In genomic region chr5:14190194-14191164, GRCh38 we compare ENCODE assay signal across 8 cellular contexts. TPM values are rescaled to one million over a fixed set of nuclear protein-coding genes. Genes with fewer than 3 reads are reported as not detected.
DNase-seq lines count a peak whose midpoint lies in the region; ATAC-seq, FAIRE-seq and TF ChIP-seq lines count a peak whose summit lies in the region.

No MANE protein-coding gene starts in this region.

- CTCF ChIA-PET in T-cell (lab: Charles Lee): interaction anchor here in 1 of 2 donors (0.7 kb wide), 1 partner anchor 78 kb away, joined by 4 read pairs; no protein-coding TSS in a partner anchor

- POLR2A ChIA-PET in T-cell (lab: Charles Lee): no interaction called here

- peak overlapping the region; percentile 6 for H3K27ac Mint-ChIP-seq in progenitor cell of endocrine pancreas
- H3K27ac Mint-ChIP-seq in T-cell: peak overlapping the region in 1 of 2 donors; percentile 44

- H3K4me3 Mint-ChIP-seq in progenitor cell of endocrine pancreas (ENCODE audit: low read depth): no peak overlapping the region
- H3K4me3 Mint-ChIP-seq in T-cell: no peak overlapping the region

- no peak for FAIRE-seq in D721Med (lab: Jason Lieb, UNC)

- ATAC-seq in T-cell (replicated peaks in 1 of 4) (no peak), HG02642 (IDR thresholded peaks at IDR 0.05; ENCODE audit: poor library complexity, unreplicated experiment) (no peak)

- TF ChIP-seq CTCF in fibroblast of mammary gland (conservative IDR thresholded peaks at IDR 0.05; ENCODE audit: control insufficient read depth, insufficient read depth, low read depth, low read length) (no peak), progenitor cell of endocrine pancreas (IDR thresholded peaks at IDR 0.05; ENCODE audit: unreplicated experiment) (no peak), D721Med (IDR thresholded peaks at IDR 0.05; ENCODE audit: insufficient read depth, missing control alignments) (no peak)

- no peak overlapping the region for H3K4me3 ChIP-seq in fibroblast of mammary gland (ENCODE audit: control insufficient read depth, low read depth, low read length)

- H3K9me3 Mint-ChIP-seq in progenitor cell of endocrine pancreas (ENCODE audit: low read depth) (no peaks in the 10 kb centered on the region), T-cell (no peaks in the 10 kb centered on the region)

- H3K27me3 Mint-ChIP-seq in progenitor cell of endocrine pancreas (no peaks in the 10 kb centered on the region), T-cell (peaks cover 3% of the 10 kb centered on the region in 2 donors)

- DNase-seq in GM03348 (ENCODE audit: low spot score): peak; percentile 87
- peak; percentile 98 for DNase-seq in RKO (ENCODE audit: low spot score)
- peak; percentile 99 for DNase-seq in fibroblast of mammary gland (ENCODE audit: low read depth)
- DNase-seq in progenitor cell of endocrine pancreas (ENCODE audit: low spot score, unreplicated experiment): no peak
- no peak for DNase-seq in activated CD4-positive, CD25-positive, alpha-beta regulatory T cell (lab: John Stamatoyannopoulos, UW)
- DNase-seq in D721Med (ENCODE audit: insufficient read length, low spot score): no peak
- DNase-seq in T-cell: no peak

- H3K36me3 Mint-ChIP-seq in progenitor cell of endocrine pancreas (ENCODE audit: insufficient read depth): no peaks in the 10 kb centered on the region
- no peaks in the 10 kb centered on the region for H3K36me3 Mint-ChIP-seq in T-cell

- peaks cover 28% of the 10 kb centered on the region for H3K4me1 Mint-ChIP-seq in progenitor cell of endocrine pancreas (ENCODE audit: low read depth)
- H3K4me1 Mint-ChIP-seq in T-cell: no peaks in the 10 kb centered on the region

RNA-seq across cellular contexts. Expression of gene TRIO, which starts 47.3 kb away (rescaled TPM):
- total RNA-seq in progenitor cell of endocrine pancreas (163 and 168 TPM in 2 replicates), T-cell (10 to 100 TPM in 3 of 5 donors, 1 to 10 TPM in 2; 6.2 to 31.1 (median 11.8) TPM)

Comparison
In these comparisons a context has a peak if more than half of its experiments do, and no peak if none do; other contexts are left out.
1. DNase-seq: peak in GM03348 (single experiment), RKO (single experiment) and fibroblast of mammary gland (single experiment); none in progenitor cell of endocrine pancreas (single experiment), activated CD4-positive, CD25-positive, alpha-beta regulatory T cell (0 of 4), D721Med (single experiment) and T-cell (0 of 34).